ENCODE assay signal across 7 cellular contexts in genomic region chr6:162390974-162391811, GRCh38.
DNase-seq lines count a peak whose midpoint lies in the region; TF ChIP-seq lines count a peak whose summit lies in the region.
"Not testable (repeated sequence)": the region's sequence is repeated elsewhere in the genome, so short reads cannot be mapped to it uniquely, and the experiment has no call there.

No MANE protein-coding gene starts in this region.

- peaks cover 35% of the 10 kb centered on the region for H3K9me3 Mint-ChIP-seq in HFFc6

- not testable (repeated sequence) for H3K27ac Mint-ChIP-seq in HFFc6

- H3K27ac ChIP-seq in hepatocyte = not testable (repeated sequence)
- H3K27ac ChIP-seq in rectal smooth muscle tissue (ENCODE audit: low read depth, low read length) = peak overlapping the region; percentile 14

- not testable (repeated sequence) for H3K4me2 ChIP-seq in hepatocyte

- TF ChIP-seq CTCF in HFFc6 (IDR thresholded peaks at IDR 0.05); foreskin fibroblast (IDR thresholded peaks at IDR 0.05; ENCODE audit: low read depth, low read length); hepatocyte (IDR thresholded peaks at IDR 0.05; ENCODE audit: poor library complexity): not testable (repeated sequence)

- not testable (repeated sequence) for H3K79me2 ChIP-seq in hepatocyte

- H3K36me3 ChIP-seq in hepatocyte (replicated peaks; ENCODE audit: insufficient read depth, low read depth); rectal smooth muscle tissue (ENCODE audit: control insufficient read depth, insufficient read depth, low read length): not testable (repeated sequence)

- not testable (repeated sequence) for H3K36me3 Mint-ChIP-seq in HFFc6 (ENCODE audit: low read depth)

- not testable (repeated sequence) for H3K4me1 ChIP-seq in hepatocyte (ENCODE audit: insufficient read depth); rectal smooth muscle tissue (ENCODE audit: control insufficient read depth, insufficient read depth, low read length)

- not testable (repeated sequence) for H3K27me3 ChIP-seq in hepatocyte; rectal smooth muscle tissue (ENCODE audit: control insufficient read depth, insufficient read depth, low read length)

- not testable (repeated sequence) for H3K9ac ChIP-seq in rectal smooth muscle tissue (ENCODE audit: low read length)

- not testable (repeated sequence) for H3K27me3 Mint-ChIP-seq in HFFc6 (ENCODE audit: insufficient read depth)

- H3K4me3 Mint-ChIP-seq in HFFc6 = not testable (repeated sequence)

- not testable (repeated sequence) for H2AFZ ChIP-seq in hepatocyte

- H3K9me3 ChIP-seq in hepatocyte (ENCODE audit: low read depth) = not testable (repeated sequence)

- DNase-seq in AG20443 (ENCODE audit: low spot score) = peak; percentile 82
- DNase-seq in HFFc6 = peak; percentile 30
- peak; percentile 83 for DNase-seq in T1000 (lab: John Stamatoyannopoulos, UW)
- peak; percentile 69 for DNase-seq in dedifferentiated amniotic fluid mesenchymal stem cell (ENCODE audit: extremely low spot score)
- DNase-seq in foreskin fibroblast = peak; percentile 74 to 96
- DNase-seq in hepatocyte (ENCODE audit: low spot score) = peak; percentile 10

- peak overlapping the region in 1 of 2 donors; percentile 58 for H3K4me3 ChIP-seq in foreskin fibroblast (ENCODE audit: low read depth in 1 of 2, low read length in 2 of 2)
- not testable (repeated sequence) for H3K4me3 ChIP-seq in hepatocyte; rectal smooth muscle tissue (ENCODE audit: low read length)

- not testable (repeated sequence) for H3K4me1 Mint-ChIP-seq in HFFc6 (ENCODE audit: low read depth)

- WGBS in hepatocyte (ENCODE audit: low lambda C conversion rate, missing lambda C conversion rate) = 94% methylated on average over 25 of the region's 25 CpGs

- H3K9me2 ChIP-seq in hepatocyte (replicated peaks; ENCODE audit: insufficient read depth) = not testable (repeated sequence)

- H4K20me1 ChIP-seq in hepatocyte (ENCODE audit: insufficient read depth, poor library complexity, severe bottlenecking) = not testable (repeated sequence)

Comparison
In these comparisons a context has a peak if more than half of its experiments do, and no peak if none do; other contexts are left out.
1. DNase-seq: peak in every context shown above with its lines; median percentile 85 in foreskin fibroblast; 83 in T1000; 82 in AG20443; 69 in dedifferentiated amniotic fluid mesenchymal stem cell; 30 in HFFc6; 10 in hepatocyte.